10 cellular contexts compared by ENCODE assay signal in genomic region chr15:74816624-74817369, GRCh38. TPM values are rescaled to one million over a fixed set of nuclear protein-coding genes. Genes with fewer than 3 reads are reported as not detected.
DNase-seq lines count a peak whose midpoint lies in the region; TF ChIP-seq lines count a peak whose summit lies in the region.
"Had no signal": no experiment of that assay in that cellular context is flagged by ENCODE, and none has a peak within 500 bp of the region (broad histone marks: within the 10 kb centered on the region; RNA-seq: fewer than 3 reads in every experiment).

No MANE protein-coding gene starts in this region.

- WGBS in prostate gland = 39% methylated on average over 19 of the region's 19 CpGs

- no peaks in the 10 kb centered on the region for H3K36me3 ChIP-seq in prostate gland

- intact Hi-C loops in prostate gland (cut with DNase I) = no loop called here

- peak overlapping the region in 1 of 5 experiments; percentile 13 for H3K4me3 Mint-ChIP-seq in brain

- no peaks in the 10 kb centered on the region for H3K27me3 ChIP-seq in prostate gland (replicated peaks; ENCODE audit: insufficient read depth)
- H3K27me3 ChIP-seq: hepatocyte had no signal

- peaks cover 49% of the 10 kb centered on the region for H3K4me1 Mint-ChIP-seq in brain

- peak overlapping the region; percentile 91 to 92 for H3K27ac ChIP-seq in prostate gland
- H3K27ac ChIP-seq: coronary artery, hepatocyte had no signal

- H3K9me3 Mint-ChIP-seq in brain = no peaks in the 10 kb centered on the region

- no peaks in the 10 kb centered on the region for H3K36me3 Mint-ChIP-seq in brain

- no peak overlapping the region for H3K4me3 ChIP-seq in prostate gland
- H3K4me3 ChIP-seq: coronary artery, hepatocyte had no signal

- peaks cover 29% of the 10 kb centered on the region for H3K4me1 ChIP-seq in prostate gland (replicated peaks)

- TF ChIP-seq POLR2A in prostate gland (IDR thresholded peaks at IDR 0.05) = no peak

- peaks cover 9% of the 10 kb centered on the region for H3K27me3 Mint-ChIP-seq in brain

- peak overlapping the region; percentile 64 to 93 (median 85) for H3K27ac Mint-ChIP-seq in brain

- TF ChIP-seq CTCF in brain (conservative IDR thresholded peaks at IDR 0.05) = no peak
- TF ChIP-seq CTCF in prostate gland (IDR thresholded peaks at IDR 0.05) = no peak

- H3K9me3 ChIP-seq in prostate gland = no peaks in the 10 kb centered on the region

- DNase-seq in NCI-H1436 (lab: John Stamatoyannopoulos, UW) (peak; percentile 44), prostate gland (ENCODE audit: low spot score) (peak; percentile 71), dermis blood vessel endothelial cell (no peak), NCI-H2171 (lab: John Stamatoyannopoulos, UW) (no peak)
- DNase-seq: activated effector memory CD4-positive, alpha-beta T cell treated with Interleukin-2 at 50 U/mL for 16 hours; stimulated activated CD4-positive, alpha-beta T cell treated with anti-CD3 and anti-CD28 coated beads, Interleukin-1b, Interleukin-23, amount 100 ng/mL, for 48 hours had no signal

RNA-seq across cellular contexts. Expression of gene LMAN1L, which starts 4.2 kb away (rescaled TPM):
- polyA plus RNA-seq in brain (ENCODE audit: insufficient read depth, low read depth, low replicate concordance) = not detected
- 100 to 1,000 TPM; 219 to 229 TPM for total RNA-seq in prostate gland
- total RNA-seq in dermis blood vessel endothelial cell = not detected in 2 replicates
- total RNA-seq: hepatocyte, subcutaneous adipose tissue had no signal
- polyA plus RNA-seq: hepatocyte had no signal

RNA-seq across cellular contexts. Expression of gene CPLX3, which starts 9.6 kb away (rescaled TPM):
- polyA plus RNA-seq in brain (ENCODE audit: insufficient read depth, low read depth, low replicate concordance) = 2.1 TPM
- total RNA-seq in prostate gland (10 to 100 TPM; 40.5 to 59.8 TPM), dermis blood vessel endothelial cell (not detected in 2 replicates)
- total RNA-seq: hepatocyte, subcutaneous adipose tissue had no signal
- polyA plus RNA-seq: hepatocyte had no signal

RNA-seq across cellular contexts. Expression of gene ULK3, which starts 26.2 kb away (rescaled TPM):
- polyA plus RNA-seq in brain (ENCODE audit: insufficient read depth, low read depth, low replicate concordance) = 25.2 TPM
- total RNA-seq in prostate gland (10 to 100 TPM; 44.6 to 98.5 TPM), dermis blood vessel endothelial cell (31.0 and 39.3 TPM in 2 replicates)

RNA-seq across cellular contexts. Expression of gene CSK, which starts 34.9 kb away (rescaled TPM):
- 66.2 TPM for polyA plus RNA-seq in brain (ENCODE audit: insufficient read depth, low read depth, low replicate concordance)
- total RNA-seq in prostate gland = 10 to 100 TPM; 45.3 to 57.0 TPM
- total RNA-seq in dermis blood vessel endothelial cell = 31.5 and 87.8 TPM in 2 replicates

RNA-seq across cellular contexts. Expression of gene SCAMP2, which starts 56.4 kb away (rescaled TPM):
- 70.3 TPM for polyA plus RNA-seq in brain (ENCODE audit: insufficient read depth, low read depth, low replicate concordance)
- total RNA-seq in prostate gland (100 to 1,000 TPM; 101 to 103 TPM), dermis blood vessel endothelial cell (32.5 and 46.0 TPM in 2 replicates)

Comparison
In these comparisons a context has a peak if more than half of its experiments do, and no peak if none do; other contexts are left out.
1. DNase-seq: peak in NCI-H1436 (single experiment) and prostate gland (single experiment); none in dermis blood vessel endothelial cell (single experiment) and NCI-H2171 (single experiment).
2. RNA of gene LMAN1L, which starts 4.2 kb away (total RNA-seq): 219 to 229 TPM in prostate gland; not detected in dermis blood vessel endothelial cell; every median in the first group is over 100 times any median in the second.
3. RNA of gene CPLX3, which starts 9.6 kb away (total RNA-seq): 40.5 to 59.8 TPM in prostate gland; not detected in dermis blood vessel endothelial cell; every median in the first group is over 10 times any median in the second.